Comparison of ENCODE assay signal across 2 cellular contexts in the genomic region with DNA sequence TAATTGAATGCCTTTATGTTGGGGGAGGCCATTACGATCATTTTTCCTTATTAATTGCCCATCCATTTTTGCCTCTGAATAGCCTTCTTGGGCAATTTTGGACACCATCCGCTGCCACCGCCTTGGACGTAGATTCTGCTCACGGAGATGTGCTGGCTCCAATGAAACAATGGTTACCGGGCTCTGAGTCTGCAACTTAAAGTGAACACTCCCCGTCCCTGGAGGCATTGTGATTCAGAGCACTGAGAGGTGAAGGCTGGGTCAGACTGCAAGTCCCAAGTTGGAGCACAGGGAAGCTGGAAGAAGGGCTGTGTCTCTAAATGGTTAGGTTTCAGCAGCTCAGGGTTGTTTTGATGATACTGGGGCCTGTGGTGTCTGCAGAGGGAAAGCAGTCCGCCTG.
TF ChIP-seq lines count a peak whose summit lies in the region.

No MANE protein-coding gene starts in this region.

TF ChIP-seq in IMR-90, 13 proteins besides CTCF, POLR2A, EP300 and RAD21:
- no peak for TF ChIP-seq CHD1 (IDR thresholded peaks at IDR 0.05; ENCODE audit: low read depth, low read length)
- TF ChIP-seq MAFK (IDR thresholded peaks at IDR 0.05; ENCODE audit: low read depth, low read length): no peak
- TF ChIP-seq, protein P1, sequence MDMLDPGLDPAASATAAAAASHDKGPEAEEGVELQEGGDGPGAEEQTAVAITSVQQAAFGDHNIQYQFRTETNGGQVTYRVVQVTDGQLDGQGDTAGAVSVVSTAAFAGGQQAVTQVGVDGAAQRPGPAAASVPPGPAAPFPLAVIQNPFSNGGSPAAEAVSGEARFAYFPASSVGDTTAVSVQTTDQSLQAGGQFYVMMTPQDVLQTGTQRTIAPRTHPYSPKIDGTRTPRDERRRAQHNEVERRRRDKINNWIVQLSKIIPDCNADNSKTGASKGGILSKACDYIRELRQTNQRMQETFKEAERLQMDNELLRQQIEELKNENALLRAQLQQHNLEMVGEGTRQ (IDR thresholded peaks at IDR 0.05; ENCODE audit: low read depth, low read length): no peak
- TF ChIP-seq RCOR1 (IDR thresholded peaks at IDR 0.05; ENCODE audit: insufficient replicate concordance, low read length): no peak
- TF ChIP-seq NFE2L2 (IDR thresholded peaks at IDR 0.05; ENCODE audit: low read depth, low read length): no peak
- no peak for TF ChIP-seq CEBPB (IDR thresholded peaks at IDR 0.05; ENCODE audit: low read depth, low read length)
- TF ChIP-seq BHLHE40 (IDR thresholded peaks at IDR 0.05; ENCODE audit: low read depth, low read length): no peak
- no peak for TF ChIP-seq RFX5 (IDR thresholded peaks at IDR 0.05; ENCODE audit: low read depth, low read length)
- TF ChIP-seq, protein P2, sequence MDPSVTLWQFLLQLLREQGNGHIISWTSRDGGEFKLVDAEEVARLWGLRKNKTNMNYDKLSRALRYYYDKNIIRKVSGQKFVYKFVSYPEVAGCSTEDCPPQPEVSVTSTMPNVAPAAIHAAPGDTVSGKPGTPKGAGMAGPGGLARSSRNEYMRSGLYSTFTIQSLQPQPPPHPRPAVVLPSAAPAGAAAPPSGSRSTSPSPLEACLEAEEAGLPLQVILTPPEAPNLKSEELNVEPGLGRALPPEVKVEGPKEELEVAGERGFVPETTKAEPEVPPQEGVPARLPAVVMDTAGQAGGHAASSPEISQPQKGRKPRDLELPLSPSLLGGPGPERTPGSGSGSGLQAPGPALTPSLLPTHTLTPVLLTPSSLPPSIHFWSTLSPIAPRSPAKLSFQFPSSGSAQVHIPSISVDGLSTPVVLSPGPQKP (IDR thresholded peaks at IDR 0.05; ENCODE audit: borderline replicate concordance, low read depth, low read length): no peak
- TF ChIP-seq MXI1 (IDR thresholded peaks at IDR 0.05; ENCODE audit: borderline replicate concordance, low read depth, low read length): no peak
- no peak for TF ChIP-seq FOS (IDR thresholded peaks at IDR 0.05; ENCODE audit: low read depth, low read length)
- TF ChIP-seq SMC3 (IDR thresholded peaks at IDR 0.05; ENCODE audit: low read depth, low read length): no peak
- TF ChIP-seq MAZ (IDR thresholded peaks at IDR 0.05; ENCODE audit: borderline replicate concordance, low read depth, low read length): no peak

TF ChIP-seq in SK-N-SH, 30 proteins besides CTCF, POLR2A, EP300 and RAD21:
- TF ChIP-seq, protein P3, sequence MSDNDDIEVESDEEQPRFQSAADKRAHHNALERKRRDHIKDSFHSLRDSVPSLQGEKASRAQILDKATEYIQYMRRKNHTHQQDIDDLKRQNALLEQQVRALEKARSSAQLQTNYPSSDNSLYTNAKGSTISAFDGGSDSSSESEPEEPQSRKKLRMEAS (IDR thresholded peaks at IDR 0.05; ENCODE audit: low read depth): no peak
- TF ChIP-seq NFIC (IDR thresholded peaks at IDR 0.05; ENCODE audit: borderline replicate concordance) (no peak), POLR2AphosphoS5 (IDR thresholded peaks at IDR 0.05; ENCODE audit: low read depth, low read length) (no peak), MEF2A (IDR thresholded peaks at IDR 0.05; ENCODE audit: borderline replicate concordance, low read depth) (no peak), SMC3 (IDR thresholded peaks at IDR 0.05; ENCODE audit: low read depth, low read length) (no peak), JUND (IDR thresholded peaks at IDR 0.05) (no peak), FOXM1 (IDR thresholded peaks at IDR 0.05; ENCODE audit: low read depth) (no peak), YY1 (IDR thresholded peaks at IDR 0.05; ENCODE audit: low read depth) (no peak), FOXJ3 (CRISPR knock-in tag; IDR thresholded peaks at IDR 0.05) (no peak), FOSL2 (IDR thresholded peaks at IDR 0.05; ENCODE audit: borderline replicate concordance, low read depth) (no peak)
- TF ChIP-seq, protein P4, sequence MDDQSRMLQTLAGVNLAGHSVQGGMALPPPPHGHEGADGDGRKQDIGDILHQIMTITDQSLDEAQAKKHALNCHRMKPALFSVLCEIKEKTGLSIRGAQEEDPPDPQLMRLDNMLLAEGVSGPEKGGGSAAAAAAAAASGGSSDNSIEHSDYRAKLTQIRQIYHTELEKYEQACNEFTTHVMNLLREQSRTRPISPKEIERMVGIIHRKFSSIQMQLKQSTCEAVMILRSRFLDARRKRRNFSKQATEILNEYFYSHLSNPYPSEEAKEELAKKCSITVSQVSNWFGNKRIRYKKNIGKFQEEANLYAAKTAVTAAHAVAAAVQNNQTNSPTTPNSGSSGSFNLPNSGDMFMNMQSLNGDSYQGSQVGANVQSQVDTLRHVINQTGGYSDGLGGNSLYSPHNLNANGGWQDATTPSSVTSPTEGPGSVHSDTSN (IDR thresholded peaks at IDR 0.05): no peak
